7 cellular contexts compared by ENCODE assay signal in genomic region chr9:105842023-105842644, GRCh38.
A peak's percentile ranks its signal among the peaks of the same experiment; 100 is the strongest.
DNase-seq lines count a peak whose midpoint lies in the region; TF ChIP-seq lines count a peak whose summit lies in the region.

No MANE protein-coding gene starts in this region.

- H4K91ac ChIP-seq in H9 (ENCODE audit: insufficient read length, low read depth, low read length): no peak overlapping the region

- WGBS in H9 (ENCODE audit: extremely low coverage, insufficient read length, low lambda C conversion rate): no CpG with 5 or more reads among the region's 4 CpGs

- no peak overlapping the region for H2AK5ac ChIP-seq in H9 (ENCODE audit: insufficient read length, low read length)

- H3T11ph ChIP-seq in H9 (ENCODE audit: low read length): no peak overlapping the region

- no peaks in the 10 kb centered on the region for H3K79me2 ChIP-seq in H9 (ENCODE audit: insufficient read depth, low read length)

- TF ChIP-seq CTCF in H9 (conservative IDR thresholded peaks at IDR 0.05): peak; percentile 93
- TF ChIP-seq CTCF in neural crest cell (conservative IDR thresholded peaks at IDR 0.05): peak; percentile 93

- no peak overlapping the region for H4K5ac ChIP-seq in H9 (ENCODE audit: insufficient read length, low read depth, low read length)

- peak; percentile 33 for DNase-seq in EH (ENCODE audit: low read depth)
- DNase-seq in H9: no peak
- peak; percentile 77 for DNase-seq in OCI-M1 (lab: John Stamatoyannopoulos, UW)
- peak; percentile 59 for DNase-seq in epidermal melanocyte (ENCODE audit: insufficient read length, low spot score)
- peak; percentile 40 for DNase-seq in neural crest cell (ENCODE audit: low read depth, low spot score)
- no peak for DNase-seq in activated CD8-positive, alpha-beta memory T cell treated with anti-CD3 and anti-CD28 coated beads for 24 hours
- DNase-seq in OCI-M2 (lab: John Stamatoyannopoulos, UW; ENCODE audit: unreplicated experiment): no peak

- H3K27ac ChIP-seq in H9 (ENCODE audit: insufficient read length, low read depth, low read length): no peak overlapping the region

- no peak overlapping the region for H3K23ac ChIP-seq in H9 (ENCODE audit: insufficient read length, low read depth, low read length)

- no peaks in the 10 kb centered on the region for H3K79me1 ChIP-seq in H9 (ENCODE audit: insufficient read depth, low read depth, low read length, poor library complexity, severe bottlenecking)

- no peak overlapping the region for H2BK12ac ChIP-seq in H9 (ENCODE audit: insufficient read length, low read depth, low read length)

- no peak overlapping the region for H3K18ac ChIP-seq in H9 (ENCODE audit: insufficient read length, low read depth, low read length)

- H2BK15ac ChIP-seq in H9 (ENCODE audit: low read depth, low read length): no peak overlapping the region

- H3K36me3 Mint-ChIP-seq in H9 (ENCODE audit: insufficient read depth in 1 of 3, low read depth in 3 of 3) (no peaks in the 10 kb centered on the region), neural crest cell (ENCODE audit: low read depth) (no peaks in the 10 kb centered on the region)

- H3K27me3 ChIP-seq in H9 (ENCODE audit: insufficient read depth, low read length): no peaks in the 10 kb centered on the region

- H3K9ac ChIP-seq in H9 (ENCODE audit: extremely low read depth, insufficient read length, low read length): no peak overlapping the region

- no peaks in the 10 kb centered on the region for H3K4me1 ChIP-seq in H9 (ENCODE audit: insufficient read depth, low read length)

- H3K4me3 Mint-ChIP-seq in H9 (no peak overlapping the region), neural crest cell (no peak overlapping the region)

- H3K56ac ChIP-seq in H9 (ENCODE audit: insufficient read length, low read depth, low read length): no peak overlapping the region

- no peak overlapping the region for H2BK20ac ChIP-seq in H9 (ENCODE audit: low read depth, low read length, poor library complexity, severe bottlenecking)

- H3K9me3 ChIP-seq in H9 (ENCODE audit: control insufficient read depth, low read depth, low read length): no peaks in the 10 kb centered on the region

- H4K20me1 ChIP-seq in H9 (ENCODE audit: control insufficient read depth, insufficient read depth, insufficient read length): no peaks in the 10 kb centered on the region

- H3K4ac ChIP-seq in H9 (ENCODE audit: low read depth, low read length): no peak overlapping the region

- H3K27ac Mint-ChIP-seq in H9 (no peak overlapping the region), neural crest cell (ENCODE audit: unreplicated experiment) (no peak overlapping the region)

- H3K4me1 Mint-ChIP-seq in H9: no peaks in the 10 kb centered on the region; a peak in 1 of 4 replicates
- H3K4me1 Mint-ChIP-seq in neural crest cell: peaks cover 6% of the 10 kb centered on the region

- no peaks in the 10 kb centered on the region for H3K23me2 ChIP-seq in H9 (ENCODE audit: insufficient read length, low read depth, low read length, poor library complexity, severe bottlenecking)

- H3K27me3 Mint-ChIP-seq in H9 (ENCODE audit: low read depth): no peaks in the 10 kb centered on the region
- H3K27me3 Mint-ChIP-seq in neural crest cell (ENCODE audit: low read depth): no peaks in the 10 kb centered on the region

- no peak overlapping the region for H2AFZ ChIP-seq in H9 (ENCODE audit: low read length)

- no peak overlapping the region for H2BK5ac ChIP-seq in H9 (ENCODE audit: insufficient read length, low read length)

- H3K14ac ChIP-seq in H9 (ENCODE audit: insufficient read depth, low read length): no peak overlapping the region

- H3K9me3 Mint-ChIP-seq in H9 (no peaks in the 10 kb centered on the region), neural crest cell (no peaks in the 10 kb centered on the region)

- no peak overlapping the region for H3K4me2 ChIP-seq in H9 (ENCODE audit: insufficient read depth, insufficient read length, low read length)

- no peak overlapping the region for H4K8ac ChIP-seq in H9 (replicated peaks; ENCODE audit: insufficient read length, low read depth, low read length)

- H2BK120ac ChIP-seq in H9 (ENCODE audit: low read depth, low read length, poor library complexity, severe bottlenecking): no peak overlapping the region

Comparison
In these comparisons a context has a peak if more than half of its experiments do, and no peak if none do; other contexts are left out.
1. DNase-seq: peak in EH (single experiment), OCI-M1 (single experiment), epidermal melanocyte (single experiment) and neural crest cell (single experiment); none in H9 (single experiment), activated CD8-positive, alpha-beta memory T cell treated with anti-CD3 and anti-CD28 coated beads for 24 hours (single experiment) and OCI-M2 (single experiment).